ENCODE assay signal across 8 cellular contexts in the genomic region with DNA sequence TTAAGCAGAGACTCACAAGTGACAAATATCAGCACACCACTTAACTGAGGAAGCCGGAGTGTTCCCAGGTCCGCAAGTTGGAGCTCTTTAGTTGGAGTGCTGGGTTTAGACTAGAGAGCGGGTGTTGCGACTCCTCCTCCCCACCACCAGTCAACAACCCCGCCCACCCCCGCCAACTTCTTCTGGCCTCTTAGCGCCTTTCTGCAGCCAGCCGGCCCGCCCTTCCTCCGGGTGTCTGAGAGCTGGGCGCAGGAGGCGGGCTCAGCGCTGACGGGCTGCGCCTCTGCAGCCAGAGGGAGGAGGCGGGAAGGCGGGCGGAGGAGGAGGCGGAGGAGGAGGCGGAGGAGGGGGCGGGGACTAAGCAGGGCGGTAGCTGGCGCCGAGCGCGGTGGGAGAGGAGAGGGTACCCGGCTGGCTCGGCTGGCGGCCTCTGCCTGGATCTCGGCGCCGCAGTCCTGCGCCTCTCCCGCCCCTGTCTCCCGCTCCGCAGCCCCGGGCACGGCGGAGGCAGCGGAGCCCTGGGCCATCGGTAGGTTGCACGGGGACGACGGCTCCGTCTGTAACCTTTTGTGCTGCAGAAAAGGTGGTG. TPM values are rescaled to one million over a fixed set of nuclear protein-coding genes. Genes with fewer than 3 reads are reported as not detected.
DNase-seq lines count a peak whose midpoint lies in the region; ATAC-seq, FAIRE-seq and TF ChIP-seq lines count a peak whose summit lies in the region.

MACIR (plus strand) TSS at position 396 of the 589 bp plus-strand sequence. CDS start 17,157 bp downstream, outside the sequence.

- H3K36me3 ChIP-seq in body of pancreas (replicated peaks in 1 of 2; ENCODE audit: insufficient read depth in 1 of 2, low read depth in 2 of 2) = no peaks in the 10 kb centered on the region

- H3K27me3 ChIP-seq in body of pancreas = no peaks in the 10 kb centered on the region

- peak; percentile 78 to 89 (median 84) for TF ChIP-seq POLR2A in body of pancreas (IDR thresholded peaks at IDR 0.05)

- H3K4me3 ChIP-seq in body of pancreas = peak within 1 kb of the TSS; percentile 97 to 100
- H3K4me3 ChIP-seq in retinal pigment epithelial cell (ENCODE audit: low read length) = peak within 1 kb of the TSS; percentile 83

- peak; percentile 91 for FAIRE-seq in TTC549 (lab: Jason Lieb, UNC)

- H3K9me3 ChIP-seq in body of pancreas = no peaks in the 10 kb centered on the region

- ATAC-seq in GM18520 (IDR thresholded peaks at IDR 0.05; ENCODE audit: unreplicated experiment) = peak; percentile 52
- peak; percentile 38 for ATAC-seq in HG03060 (IDR thresholded peaks at IDR 0.05; ENCODE audit: low read depth, unreplicated experiment)
- ATAC-seq in body of pancreas = peak; percentile 96

- peak within 1 kb of the TSS; percentile 87 to 93 (median 92) for H3K27ac ChIP-seq in body of pancreas

- TF ChIP-seq CTCF in body of pancreas (IDR thresholded peaks at IDR 0.05) (peak in 3 of 7 experiments; percentile 14 to 42 (median 30)), retinal pigment epithelial cell (conservative IDR thresholded peaks at IDR 0.05; ENCODE audit: low read depth, low read length) (peak; percentile 8)

- H3K4me1 ChIP-seq in body of pancreas = peaks cover 31% of the 10 kb centered on the region

- DNase-seq in 8988T (peak; percentile 60), NCI-H2107 (lab: John Stamatoyannopoulos, UW) (peak; percentile 82), body of pancreas (peak; percentile 97 to 98 (median 98)), hypothalamus (lab: John Stamatoyannopoulos, UW) (peak; percentile 68 to 98 (median 91)), retinal pigment epithelial cell (ENCODE audit: low read depth) (peak; percentile 93)

- WGBS in body of pancreas, 2 donors = 1% methylated on average over 33 to 42 of the region's 45 CpGs

- intact Hi-C loops in body of pancreas (cut with DNase I) = no loop called here

RNA-seq across cellular contexts. Expression of gene MACIR, which starts in this region (rescaled TPM):
- total RNA-seq in body of pancreas = 1 to 10 TPM; 6.2 to 6.3 TPM

Comparison
In these comparisons a context has a peak if more than half of its experiments do, and no peak if none do; other contexts are left out.
1. Peak in every context shown above with its lines: DNase-seq, ATAC-seq, H3K4me3 ChIP-seq and H3K27ac ChIP-seq.
2. ATAC-seq: peak in every context shown above with its lines; median percentile 96 in body of pancreas; 52 in GM18520; 38 in HG03060.